Comparison of ENCODE assay signal across 8 cellular contexts in genomic region chr15:38454687-38455071, GRCh38.
A peak's percentile ranks its signal among the peaks of the same experiment; 100 is the strongest.
DNase-seq lines count a peak whose midpoint lies in the region; ATAC-seq lines count a peak whose summit lies in the region.

No MANE protein-coding gene starts in this region.

- no peak for DNase-seq in activated naive CD4-positive, alpha-beta T cell treated with anti-CD3 and anti-CD28 coated beads, Interleukin-2, amount 10 ng/mL, durations not matched to agents 7 days and 5 days
- DNase-seq in activated naive CD4-positive, alpha-beta T cell treated with anti-CD3 and anti-CD28 coated beads, Interleukin-2, amount 50 U/mL, for 16 hours: no peak
- DNase-seq in central memory CD4-positive, alpha-beta T cell: no peak

- no peaks in the 10 kb centered on the region for H3K27me3 ChIP-seq in stomach smooth muscle (ENCODE audit: control insufficient read depth in 1 of 2, insufficient read depth in 2 of 2, low read length in 2 of 2)

- peaks cover 7% of the 10 kb centered on the region for H3K4me1 ChIP-seq in stomach smooth muscle (ENCODE audit: control insufficient read depth, insufficient read depth, low read length)

- H3K27me3 Mint-ChIP-seq in activated naive CD4-positive, alpha-beta T cell treated with anti-CD3 and anti-CD28 coated beads, Interleukin-2, amount 10 ng/mL, durations not matched to agents 7 days and 5 days: peaks cover 18% of the 10 kb centered on the region
- no peaks in the 10 kb centered on the region for H3K27me3 Mint-ChIP-seq in activated naive CD8-positive, alpha-beta T cell

- no peaks in the 10 kb centered on the region for H3K36me3 ChIP-seq in stomach smooth muscle (ENCODE audit: control insufficient read depth in 2 of 2, insufficient read depth in 2 of 2, low read length in 2 of 2)

- ATAC-seq in HG02571 (IDR thresholded peaks at IDR 0.05; ENCODE audit: unreplicated experiment) (no peak), HG02870 (IDR thresholded peaks at IDR 0.05; ENCODE audit: unreplicated experiment) (no peak)

- H3K4me3 ChIP-seq in iPS-18c (ENCODE audit: insufficient read depth, low read depth, low read length) (peak overlapping the region; percentile 91), stomach smooth muscle (ENCODE audit: low read length in 2 of 2) (peak overlapping the region; percentile 91 to 96)

- H3K4me1 Mint-ChIP-seq in activated naive CD4-positive, alpha-beta T cell treated with anti-CD3 and anti-CD28 coated beads, Interleukin-2, amount 10 ng/mL, durations not matched to agents 7 days and 5 days: peaks cover 34% of the 10 kb centered on the region
- peaks cover 40% of the 10 kb centered on the region for H3K4me1 Mint-ChIP-seq in activated naive CD8-positive, alpha-beta T cell (ENCODE audit: low read depth)

- peaks cover 13% of the 10 kb centered on the region for H3K36me3 Mint-ChIP-seq in activated naive CD4-positive, alpha-beta T cell treated with anti-CD3 and anti-CD28 coated beads, Interleukin-2, amount 10 ng/mL, durations not matched to agents 7 days and 5 days
- no peaks in the 10 kb centered on the region for H3K36me3 Mint-ChIP-seq in activated naive CD8-positive, alpha-beta T cell

- H3K9me3 ChIP-seq in iPS-18c (ENCODE audit: control insufficient read depth, insufficient read depth, low read length) (no peaks in the 10 kb centered on the region), stomach smooth muscle (ENCODE audit: control insufficient read depth in 2 of 2, low read length in 2 of 2) (no peaks in the 10 kb centered on the region)

- H3K27ac Mint-ChIP-seq in activated naive CD4-positive, alpha-beta T cell treated with anti-CD3 and anti-CD28 coated beads, Interleukin-2, amount 10 ng/mL, durations not matched to agents 7 days and 5 days: peak overlapping the region; percentile 94
- H3K27ac Mint-ChIP-seq in activated naive CD8-positive, alpha-beta T cell: peak overlapping the region; percentile 95

- peak overlapping the region; percentile 90 to 98 for H3K9ac ChIP-seq in stomach smooth muscle (ENCODE audit: low read length in 2 of 2)

- H3K27ac ChIP-seq in stomach smooth muscle (ENCODE audit: low read length): peak overlapping the region; percentile 79

- CTCF ChIA-PET in activated naive CD4-positive, alpha-beta T cell treated with anti-CD3 and anti-CD28 coated beads, Interleukin-2, amount 10 ng/mL, durations not matched to agents 7 days and 5 days (lab: Charles Lee): interaction anchor here (0.6 to 3.4 kb wide), 10 partner anchors 8 to 246 kb away, joined by 3 to 44 read pairs (median 6); no protein-coding TSS in a partner anchor

- H3K9me3 Mint-ChIP-seq in activated naive CD4-positive, alpha-beta T cell treated with anti-CD3 and anti-CD28 coated beads, Interleukin-2, amount 10 ng/mL, durations not matched to agents 7 days and 5 days: no peaks in the 10 kb centered on the region
- no peaks in the 10 kb centered on the region for H3K9me3 Mint-ChIP-seq in activated naive CD8-positive, alpha-beta T cell (ENCODE audit: low read depth)

- peak overlapping the region; percentile 93 for H3K4me3 Mint-ChIP-seq in activated naive CD4-positive, alpha-beta T cell treated with anti-CD3 and anti-CD28 coated beads, Interleukin-2, amount 10 ng/mL, durations not matched to agents 7 days and 5 days
- peak overlapping the region; percentile 98 for H3K4me3 Mint-ChIP-seq in activated naive CD8-positive, alpha-beta T cell
